Comparison of ENCODE assay signal across 8 cellular contexts in the genomic region with DNA sequence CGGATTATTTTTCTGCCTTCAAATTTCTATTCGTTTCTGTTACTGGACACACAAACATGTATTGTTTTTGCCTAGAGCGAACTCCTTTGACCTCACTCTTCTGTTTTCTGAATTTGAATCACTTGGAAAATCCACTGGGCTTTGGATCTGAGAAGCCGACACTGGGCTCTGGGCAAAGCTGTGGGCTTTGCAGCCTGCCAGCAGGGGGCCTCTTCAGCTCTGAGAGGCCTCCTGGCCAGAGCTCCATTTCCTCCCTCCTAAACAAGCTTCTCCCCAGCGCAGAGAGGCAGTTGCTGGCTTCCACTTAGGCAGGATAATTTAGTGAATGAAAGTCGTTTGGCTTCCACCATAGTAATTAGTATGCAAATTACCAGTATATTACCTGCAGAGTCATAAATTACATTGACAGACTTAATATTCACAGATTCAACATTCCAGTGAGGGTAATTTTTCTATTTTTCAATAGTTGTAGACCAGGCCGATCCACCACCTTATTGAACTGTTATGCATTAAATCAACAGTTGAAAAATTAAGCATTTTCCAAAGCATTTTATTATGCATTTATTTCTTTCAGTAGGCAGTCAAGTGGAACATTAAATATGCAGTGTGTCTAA.
DNase-seq lines count a peak whose midpoint lies in the region; ATAC-seq and TF ChIP-seq lines count a peak whose summit lies in the region.

No MANE protein-coding gene starts in this region.

- CTCF ChIA-PET in activated CD8-positive, alpha-beta T cell treated with anti-CD3 and anti-CD28 coated beads for 36 hours (lab: Charles Lee), result interaction anchor here (0.8 to 3.2 kb wide), 22 partner anchors 9 to 242 kb away, joined by 3 to 38 read pairs (median 4); a partner anchor contains a TSS

- intact Hi-C loops in activated CD8-positive, alpha-beta T cell treated with anti-CD3 and anti-CD28 coated beads for 36 hours (cut with micrococcal nuclease), result no loop called here

- POLR2A ChIA-PET in activated CD8-positive, alpha-beta T cell treated with anti-CD3 and anti-CD28 coated beads for 36 hours (lab: Charles Lee), result no interaction called here

- no peak overlapping the region for H3K27ac Mint-ChIP-seq in activated CD8-positive, alpha-beta T cell treated with anti-CD3 and anti-CD28 coated beads for 36 hours

- no peak overlapping the region for H3K4me3 ChIP-seq in epithelial cell of esophagus (ENCODE audit: low read length)

- TF ChIP-seq CTCF in GM12874 (IDR thresholded peaks at IDR 0.05; ENCODE audit: insufficient read depth, low read depth, low read length), result peak; percentile 95
- peak; percentile 82 for TF ChIP-seq CTCF in activated CD8-positive, alpha-beta T cell treated with anti-CD3 and anti-CD28 coated beads for 36 hours (IDR thresholded peaks at IDR 0.05)
- peak; percentile 99 for TF ChIP-seq CTCF in epithelial cell of esophagus (IDR thresholded peaks at IDR 0.05; ENCODE audit: insufficient read depth, low read depth, low read length, missing control alignments)

- no peak overlapping the region for H3K4me3 Mint-ChIP-seq in activated CD8-positive, alpha-beta T cell treated with anti-CD3 and anti-CD28 coated beads for 36 hours

- H3K36me3 Mint-ChIP-seq in activated CD8-positive, alpha-beta T cell treated with anti-CD3 and anti-CD28 coated beads for 36 hours (ENCODE audit: low read depth), result no peaks in the 10 kb centered on the region

- peak; percentile 79 for DNase-seq in NCI-H748 (lab: John Stamatoyannopoulos, UW; ENCODE audit: unreplicated experiment)
- DNase-seq in activated CD8-positive, alpha-beta T cell treated with anti-CD3 and anti-CD28 coated beads for 36 hours, result peak; percentile 55
- DNase-seq in epithelial cell of esophagus (ENCODE audit: low read depth), result peak; percentile 78
- peak; percentile 87 for DNase-seq in middle frontal gyrus (ENCODE audit: extremely low spot score, low spot score)
- peak; percentile 11 for DNase-seq in stimulated activated naive CD4-positive, alpha-beta T cell treated with Interleukin-2 at 50 U/mL for 16 hours (lab: John Stamatoyannopoulos, UW)

- no peaks in the 10 kb centered on the region for H3K4me1 Mint-ChIP-seq in activated CD8-positive, alpha-beta T cell treated with anti-CD3 and anti-CD28 coated beads for 36 hours (ENCODE audit: low read depth)

- peaks cover 7% of the 10 kb centered on the region for H3K27me3 Mint-ChIP-seq in activated CD8-positive, alpha-beta T cell treated with anti-CD3 and anti-CD28 coated beads for 36 hours

- no peaks in the 10 kb centered on the region for H3K9me3 Mint-ChIP-seq in activated CD8-positive, alpha-beta T cell treated with anti-CD3 and anti-CD28 coated beads for 36 hours

- ATAC-seq in HG03460 (IDR thresholded peaks at IDR 0.05; ENCODE audit: unreplicated experiment) (peak; percentile 67), GM21529 (IDR thresholded peaks at IDR 0.05; ENCODE audit: unreplicated experiment) (no peak)
- ATAC-seq in activated CD8-positive, alpha-beta T cell treated with anti-CD3 and anti-CD28 coated beads for 36 hours, result peak; percentile 69

Comparison
In these comparisons a context has a peak if more than half of its experiments do, and no peak if none do; other contexts are left out.
1. DNase-seq: peak in every context shown above with its lines; median percentile 87 in middle frontal gyrus; 79 in NCI-H748; 78 in epithelial cell of esophagus; 55 in activated CD8-positive, alpha-beta T cell treated with anti-CD3 and anti-CD28 coated beads for 36 hours; 11 in stimulated activated naive CD4-positive, alpha-beta T cell treated with Interleukin-2 at 50 U/mL for 16 hours.